Comparison of ENCODE assay signal across 25 cellular contexts in the genomic region with DNA sequence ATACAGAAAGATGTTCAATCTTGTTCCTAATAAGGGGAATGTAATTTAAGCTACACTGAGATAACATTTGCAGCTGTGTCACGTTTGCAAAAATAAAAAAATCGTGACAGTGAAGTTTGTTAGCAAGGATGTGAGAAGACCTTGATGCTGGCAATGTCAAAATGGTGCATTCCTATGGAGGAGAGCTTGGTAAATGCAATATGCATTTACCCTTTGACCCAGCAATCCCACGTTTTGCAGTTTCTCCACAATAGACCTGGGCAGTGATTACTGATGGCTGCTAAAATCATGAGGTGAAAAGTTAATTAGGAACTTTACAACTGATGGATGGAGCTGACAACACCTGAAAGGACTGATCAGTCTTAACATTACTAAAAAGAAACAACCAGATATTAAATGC. TPM values are rescaled to one million over a fixed set of nuclear protein-coding genes. Genes with fewer than 3 reads are reported as not detected.
A peak's percentile ranks its signal among the peaks of the same experiment; 100 is the strongest.
DNase-seq lines count a peak whose midpoint lies in the region; ATAC-seq, FAIRE-seq and TF ChIP-seq lines count a peak whose summit lies in the region.
"Had no signal": no experiment of that assay in that cellular context is flagged by ENCODE, and none has a peak within 500 bp of the region (broad histone marks: within the 10 kb centered on the region; RNA-seq: fewer than 3 reads in every experiment).

No MANE protein-coding gene starts in this region.

- peak overlapping the region; percentile 69 for H3K9ac ChIP-seq in adipocyte (ENCODE audit: low read length)
- no peak overlapping the region for H3K9ac ChIP-seq in K562 (ENCODE audit: insufficient read depth in 1 of 2, low read depth in 2 of 2, low read length in 2 of 2)
- no peak overlapping the region for H3K9ac ChIP-seq in HepG2 (ENCODE audit: insufficient read depth, low read depth, low read length)
- H3K9ac ChIP-seq: BLaER1 treated with 17β-estradiol and CSF1 and Interleukin-3, amounts not matched to agents 10 nM and 100 nM had no signal

- no peak overlapping the region for H3K4me3 ChIP-seq in adipocyte (ENCODE audit: low read length)
- no peak overlapping the region for H3K4me3 ChIP-seq in K562
- H3K4me3 ChIP-seq in HepG2 (replicated peaks in 1 of 3; ENCODE audit: insufficient read depth in 1 of 3, low read depth in 2 of 3, low read length in 3 of 3) = no peak overlapping the region; a peak in 1 of 6 replicates
- no peak overlapping the region for H3K4me3 ChIP-seq in osteoblast (ENCODE audit: insufficient read depth, low read length)
- H3K4me3 ChIP-seq: A549; BLaER1 treated with 17β-estradiol and CSF1 and Interleukin-3, amounts not matched to agents 10 nM and 100 nM; GM23338 had no signal

- H2AFZ ChIP-seq in K562 (ENCODE audit: low read depth, low read length) = no peak overlapping the region
- no peak overlapping the region for H2AFZ ChIP-seq in HepG2 (ENCODE audit: low read length)
- H2AFZ ChIP-seq in osteoblast (ENCODE audit: low read length) = no peak overlapping the region
- H2AFZ ChIP-seq: GM23338 had no signal

- H3K79me2 ChIP-seq in K562 (ENCODE audit: control insufficient read depth, insufficient read depth, low read length) (no peaks in the 10 kb centered on the region), HepG2 (ENCODE audit: insufficient read depth, low read length) (no peaks in the 10 kb centered on the region), osteoblast (ENCODE audit: insufficient read depth, low read length) (no peaks in the 10 kb centered on the region)

- no peaks in the 10 kb centered on the region for H3K36me3 Mint-ChIP-seq in progenitor cell of endocrine pancreas (ENCODE audit: insufficient read depth)

- TF ChIP-seq RAD21 in K562 (CRISPR knock-in tag; conservative IDR thresholded peaks at IDR 0.05 in 1 of 2, IDR thresholded peaks at IDR 0.05 in 1 of 2) = no peak
- no peak for TF ChIP-seq RAD21 in HepG2 (CRISPR knock-in tag; IDR thresholded peaks at IDR 0.05)

- intact Hi-C loops in K562 (cut with micrococcal nuclease) = no loop called here
- intact Hi-C loops in HepG2 (cut with micrococcal nuclease; ENCODE audit: unreplicated experiment) = no loop called here

- TF ChIP-seq CTCF in K562 (IDR thresholded peaks at IDR 0.05 in 2 of 3, conservative IDR thresholded peaks at IDR 0.05 in 1 of 3; ENCODE audit: insufficient read depth in 2 of 3, low read depth in 1 of 3, low read length in 3 of 3) (no peak), HepG2 (CRISPR knock-in tag; IDR thresholded peaks at IDR 0.05) (no peak), osteoblast (IDR thresholded peaks at IDR 0.05; ENCODE audit: extremely low read depth, low read depth, low read length) (no peak), progenitor cell of endocrine pancreas (IDR thresholded peaks at IDR 0.05; ENCODE audit: unreplicated experiment) (no peak)

- peak; percentile 26 for FAIRE-seq in K562 (lab: Jason Lieb, UNC)
- FAIRE-seq in HepG2 (lab: Jason Lieb, UNC) = no peak
- FAIRE-seq: A549, GM12891, GM18507 had no signal

- no peaks in the 10 kb centered on the region for H3K9me1 ChIP-seq in K562 (ENCODE audit: control insufficient read depth, insufficient read depth, low read length)

- no peak overlapping the region for H3K27ac Mint-ChIP-seq in progenitor cell of endocrine pancreas
- H3K27ac Mint-ChIP-seq: CD14-positive monocyte; CD4-positive, alpha-beta T cell; GM23338; H9 had no signal

- CTCF ChIA-PET in K562 (lab: Yijun Ruan, JAX; ENCODE audit: low intra/inter-chr PET ratio) = no interaction called here
- CTCF ChIA-PET in HepG2 (lab: Yijun Ruan, JAX; ENCODE audit: low intra/inter-chr PET ratio, low total read pairs) = no interaction called here

- H3K4me1 ChIP-seq in adipocyte (ENCODE audit: control insufficient read depth, insufficient read depth, low read length) = peaks cover 50% of the 10 kb centered on the region
- H3K4me1 ChIP-seq in K562 (replicated peaks in 1 of 2; ENCODE audit: control insufficient read depth in 2 of 2, insufficient read depth in 2 of 2, low read length in 2 of 2) = no peaks in the 10 kb centered on the region
- peaks cover 65% of the 10 kb centered on the region for H3K4me1 ChIP-seq in HepG2 (ENCODE audit: insufficient read depth, low read length)
- peaks cover 32% of the 10 kb centered on the region for H3K4me1 ChIP-seq in osteoblast (ENCODE audit: insufficient read depth, low read length)
- H3K4me1 ChIP-seq: BE2C; BLaER1 treated with 17β-estradiol and CSF1 and Interleukin-3, amounts not matched to agents 10 nM and 100 nM had no signal

- TF ChIP-seq EP300 in K562 (IDR thresholded peaks at IDR 0.05; ENCODE audit: low read length) (no peak), HepG2 (IDR thresholded peaks at IDR 0.05; ENCODE audit: low read depth in 2 of 2, low read length in 2 of 2) (no peak), HepG2 (CRISPR knock-in tag; IDR thresholded peaks at IDR 0.05; ENCODE audit: borderline replicate concordance) (no peak)

- no peak for ATAC-seq in K562
- no peak for ATAC-seq in HepG2
- ATAC-seq: A549, GM23338, HCT116 had no signal

- POLR2A ChIA-PET in K562 (lab: Yijun Ruan, JAX) (interaction anchor here (0.8 kb wide), 1 partner anchor 9 kb away, joined by 3 read pairs; no protein-coding TSS in a partner anchor), HepG2 (lab: Yijun Ruan, JAX) (interaction anchor here (0.9 kb wide), 1 partner anchor 45 kb away, joined by 3 read pairs; no protein-coding TSS in a partner anchor)

- in situ Hi-C loops in K562 (cut with MboI) = no loop called here
- in situ Hi-C loops in HepG2 (cut with HindIII; ENCODE audit: extremely low pct_ligation_motif_present, low pct_unique_long_range_greater_than_20kb) = no loop called here

- H3K4me3 Mint-ChIP-seq in progenitor cell of endocrine pancreas (ENCODE audit: low read depth) = no peak overlapping the region
- H3K4me3 Mint-ChIP-seq: CD14-positive monocyte; CD4-positive, alpha-beta T cell; GM23338; H9 had no signal

- DNase-seq in adipocyte (ENCODE audit: low read depth) (no peak), K562 (ENCODE audit: extremely low read depth in 1 of 4, low spot score in 3 of 4) (no peak), HepG2 (ENCODE audit: low spot score) (peak; percentile 17), osteoblast (ENCODE audit: insufficient read length, low spot score, missing footprints) (no peak), iPS-NIHi11 (ENCODE audit: low spot score) (no peak), NCI-H2107 treated with DMSO at 0.1 percent for 48 hours (lab: John Stamatoyannopoulos, UW; ENCODE audit: unreplicated experiment) (no peak), progenitor cell of endocrine pancreas (ENCODE audit: low spot score, unreplicated experiment) (no peak)
- DNase-seq: 8988T; ACHN; AML-193; BE2C; Calu3; CD4-positive, alpha-beta T cell; COR-L47; DMS53; DMS79 treated with DMSO at 0.1 percent for 48 hours; GF-D8; H9 had no signal

- no peaks in the 10 kb centered on the region for H3K9me3 ChIP-seq in adipocyte (ENCODE audit: control insufficient read depth, low read length)
- H3K9me3 ChIP-seq in K562 (replicated peaks; ENCODE audit: control insufficient read depth, insufficient read depth, low read depth, low read length) = no peaks in the 10 kb centered on the region
- H3K9me3 ChIP-seq in HepG2 (ENCODE audit: low read length) = no peaks in the 10 kb centered on the region
- no peaks in the 10 kb centered on the region for H3K9me3 ChIP-seq in osteoblast (ENCODE audit: low read depth, low read length)
- H3K9me3 ChIP-seq: A549; BE2C; BLaER1 treated with 17β-estradiol and CSF1 and Interleukin-3, amounts not matched to agents 10 nM and 100 nM had no signal

- H3K9me3 Mint-ChIP-seq in progenitor cell of endocrine pancreas (ENCODE audit: low read depth) = no peaks in the 10 kb centered on the region
- H3K9me3 Mint-ChIP-seq: CD14-positive monocyte; CD4-positive, alpha-beta T cell; GM23338; H9 had no signal

- peaks cover 13% of the 10 kb centered on the region for H3K4me1 Mint-ChIP-seq in progenitor cell of endocrine pancreas (ENCODE audit: low read depth)
- H3K4me1 Mint-ChIP-seq: CD14-positive monocyte had no signal

- H4K20me1 ChIP-seq in K562 (replicated peaks; ENCODE audit: control insufficient read depth, insufficient read depth, low read length) (no peaks in the 10 kb centered on the region), HepG2 (ENCODE audit: insufficient read depth, low read length) (no peaks in the 10 kb centered on the region), osteoblast (ENCODE audit: insufficient read depth, low read length) (no peaks in the 10 kb centered on the region)
- H4K20me1 ChIP-seq: BLaER1 treated with 17β-estradiol and CSF1 and Interleukin-3, amounts not matched to agents 10 nM and 100 nM had no signal

- 0% methylated on average over 3 of the region's 3 CpGs for WGBS in K562 (ENCODE audit: insufficient coverage, low coverage, missing lambda C conversion rate)
- WGBS in HepG2 (ENCODE audit: low lambda C conversion rate) = 27% methylated on average over 3 of the region's 3 CpGs

- H3K27ac ChIP-seq in K562 (ENCODE audit: extremely low read depth, low read depth, low read length) (no peak overlapping the region), HepG2 (ENCODE audit: extremely low read length, insufficient read depth, low read length) (peak overlapping the region; percentile 82), osteoblast (ENCODE audit: low read depth, low read length) (peak overlapping the region; percentile 84)
- H3K27ac ChIP-seq: A549; BLaER1 treated with 17β-estradiol and CSF1 and Interleukin-3, amounts not matched to agents 10 nM and 100 nM had no signal

- no TSS peak for BruUV-seq in K562 (replicated peaks; lab: Mats Ljungman, UMichigan)
- BruUV-seq in HepG2 (replicated peaks; lab: Mats Ljungman, UMichigan) = no TSS peak

- no peaks in the 10 kb centered on the region for H3K27me3 ChIP-seq in adipocyte (replicated peaks; ENCODE audit: control insufficient read depth, insufficient read depth, low read length)
- H3K27me3 ChIP-seq in K562 (ENCODE audit: control insufficient read depth in 2 of 2, insufficient read depth in 2 of 2, low read length in 2 of 2) = no peaks in the 10 kb centered on the region
- H3K27me3 ChIP-seq in HepG2 (ENCODE audit: control insufficient read depth in 1 of 2, insufficient read depth in 2 of 2, low read length in 2 of 2) = no peaks in the 10 kb centered on the region
- H3K27me3 ChIP-seq in osteoblast (ENCODE audit: insufficient read depth, low read length) = no peaks in the 10 kb centered on the region
- H3K27me3 ChIP-seq: BE2C; BLaER1 treated with 17β-estradiol and CSF1 and Interleukin-3, amounts not matched to agents 10 nM and 100 nM had no signal

- H3K4me2 ChIP-seq in K562 (ENCODE audit: insufficient read depth, low read length) = no peak overlapping the region
- H3K4me2 ChIP-seq in HepG2 (ENCODE audit: low read depth, low read length) = peak overlapping the region; percentile 67
- H3K4me2 ChIP-seq in osteoblast (ENCODE audit: insufficient read depth, low read length) = no peak overlapping the region
- H3K4me2 ChIP-seq: BLaER1 treated with 17β-estradiol and CSF1 and Interleukin-3, amounts not matched to agents 10 nM and 100 nM; GM23338 had no signal

- no peaks in the 10 kb centered on the region for H3K27me3 Mint-ChIP-seq in progenitor cell of endocrine pancreas
- H3K27me3 Mint-ChIP-seq: CD4-positive, alpha-beta T cell had no signal

- H3K36me3 ChIP-seq in adipocyte (ENCODE audit: control insufficient read depth, insufficient read depth, low read length, severe bottlenecking) (peaks cover 3% of the 10 kb centered on the region), K562 (ENCODE audit: control insufficient read depth, insufficient read depth, low read length) (no peaks in the 10 kb centered on the region), HepG2 (replicated peaks in 1 of 2; ENCODE audit: control insufficient read depth in 1 of 2, insufficient read depth in 2 of 2, low read length in 2 of 2) (no peaks in the 10 kb centered on the region), osteoblast (ENCODE audit: insufficient read depth, low read length) (no peaks in the 10 kb centered on the region)
- H3K36me3 ChIP-seq: BE2C had no signal

- TF ChIP-seq POLR2A in K562 (conservative IDR thresholded peaks at IDR 0.05) (no peak), HepG2 (IDR thresholded peaks at IDR 0.05; ENCODE audit: insufficient read depth in 1 of 2, low read depth in 2 of 2, low read length in 2 of 2) (no peak)

RNA-seq across cellular contexts. Expression of gene ZC3H6, which starts 43.1 kb away (rescaled TPM):
- 2.2 and 7.9 TPM in 2 replicates for total RNA-seq in K562 (2011; cell fraction: chromatin; rRNA removed; ENCODE audit: low replicate concordance)
- 1.0 and 1.4 TPM in 2 replicates for total RNA-seq in K562 (2011; cell fraction: nucleolus; rRNA removed)
- 3.1 and 3.6 TPM in 2 replicates for total RNA-seq in K562 (2011; cell fraction: nucleoplasm; rRNA removed)
- 1.3 and 1.6 TPM in 2 replicates for total RNA-seq in K562 (2014; rRNA removed)
- total RNA-seq in K562 (2014; rRNA removed; fragmentation: Illumina TruSeq; extraction: Trizol) = 1.9 and 4.2 TPM in 2 replicates
- 1.5 and 1.9 TPM in 2 replicates for total RNA-seq in K562 (2015; rRNA removed; fragmentation: Illumina TruSeq; extraction: Trizol)
- 1.9 and 2.6 TPM in 2 replicates for total RNA-seq in K562 (2021)
- polyA plus RNA-seq in K562 (2011; rRNA removed) = 1.5 and 2.5 TPM in 2 replicates
- 0.37 and 1.2 TPM in 2 replicates for polyA plus RNA-seq in K562 (2011; cell fraction: cytosol; rRNA removed)
- polyA plus RNA-seq in K562 (2011; cell fraction: nucleus; rRNA removed) = 2.2 and 3.8 TPM in 2 replicates
- polyA plus RNA-seq in K562 (2012) = 1.8 and 2.0 TPM in 2 replicates
- polyA plus RNA-seq in K562 (2014; fragmentation: Illumina TruSeq; extraction: Trizol) = 1.2 and 2.1 TPM in 2 replicates
- polyA plus RNA-seq in K562 (2014; fragmentation: Nextera tagmentation; extraction: Ambion mirVana) = under 1 TPM; 0.45 to 0.53 TPM
- 1.7 and 2.5 TPM in 2 replicates for polyA plus RNA-seq in K562 (2014; rRNA removed)
- polyA minus RNA-seq in K562 (2011; rRNA and poly(A)+ RNA removed) = 1.6 and 4.5 TPM in 2 replicates
- 0.76 and 2.0 TPM in 2 replicates for polyA minus RNA-seq in K562 (2011; cell fraction: cytosol; rRNA and poly(A)+ RNA removed)
- polyA minus RNA-seq in K562 (2011; cell fraction: nucleus; rRNA and poly(A)+ RNA removed) = 1.1 and 3.6 TPM in 2 replicates
- total RNA-seq in HepG2 (2016; rRNA removed; fragmentation: Illumina TruSeq; extraction: Trizol) = 0.88 and 0.93 TPM in 2 replicates
- total RNA-seq in HepG2 (2016; cell fraction: cytosol; rRNA removed; fragmentation: Illumina TruSeq; extraction: Trizol; ENCODE audit: low read depth) = 0.88 and 0.91 TPM in 2 replicates
- 0.97 and 1.3 TPM in 2 replicates for total RNA-seq in HepG2 (2016; cell fraction: insoluble cytoplasmic fraction; rRNA removed; fragmentation: Illumina TruSeq; extraction: Trizol)
- 0.65 and 1.5 TPM in 2 replicates for total RNA-seq in HepG2 (2016; cell fraction: membrane; rRNA removed; fragmentation: Illumina TruSeq; extraction: Trizol)
- total RNA-seq in HepG2 (2016; cell fraction: nucleus; rRNA removed; fragmentation: Illumina TruSeq; extraction: Trizol) = 1.0 and 1.2 TPM in 2 replicates
- polyA plus RNA-seq in HepG2 (2011; rRNA removed) = 0.71 TPM in 2 replicates
- 0.32 and 0.45 TPM in 2 replicates for polyA plus RNA-seq in HepG2 (2011; cell fraction: cytosol; rRNA removed)
- 0.64 and 0.68 TPM in 2 replicates for polyA plus RNA-seq in HepG2 (2011; cell fraction: nucleus; rRNA removed)
- polyA plus RNA-seq in HepG2 (2012) = 2.1 and 3.0 TPM in 2 replicates
- polyA plus RNA-seq in HepG2 (2016; cell fraction: cytosol; fragmentation: Illumina TruSeq; extraction: Trizol; ENCODE audit: low read depth) = 0.15 and 0.17 TPM in 2 replicates
- 0.79 and 0.92 TPM in 2 replicates for polyA plus RNA-seq in HepG2 (2016; cell fraction: insoluble cytoplasmic fraction; fragmentation: Illumina TruSeq; extraction: Trizol; ENCODE audit: low read depth)
- 0.20 and 0.23 TPM in 2 replicates for polyA plus RNA-seq in HepG2 (2016; cell fraction: membrane; fragmentation: Illumina TruSeq; extraction: Trizol; ENCODE audit: low read depth)
- polyA plus RNA-seq in HepG2 (2016; cell fraction: nucleus; fragmentation: Illumina TruSeq; extraction: Trizol; ENCODE audit: insufficient read depth, low read depth) = 0.59 and 1.0 TPM in 2 replicates
- polyA minus RNA-seq in HepG2 (2011; rRNA and poly(A)+ RNA removed; ENCODE audit: low replicate concordance) = 0.77 and 1.3 TPM in 2 replicates
- 1.1 and 1.9 TPM in 2 replicates for polyA minus RNA-seq in HepG2 (2011; cell fraction: cytosol; rRNA and poly(A)+ RNA removed)
- 2.7 and 3.0 TPM in 2 replicates for polyA minus RNA-seq in HepG2 (2011; cell fraction: nucleus; rRNA and poly(A)+ RNA removed)
- 4.3 and 7.1 TPM in 2 replicates for total RNA-seq in osteoblast
- total RNA-seq in progenitor cell of endocrine pancreas = 7.3 and 7.8 TPM in 2 replicates
